ENCODE assay signal across 8 cellular contexts in the genomic region with DNA sequence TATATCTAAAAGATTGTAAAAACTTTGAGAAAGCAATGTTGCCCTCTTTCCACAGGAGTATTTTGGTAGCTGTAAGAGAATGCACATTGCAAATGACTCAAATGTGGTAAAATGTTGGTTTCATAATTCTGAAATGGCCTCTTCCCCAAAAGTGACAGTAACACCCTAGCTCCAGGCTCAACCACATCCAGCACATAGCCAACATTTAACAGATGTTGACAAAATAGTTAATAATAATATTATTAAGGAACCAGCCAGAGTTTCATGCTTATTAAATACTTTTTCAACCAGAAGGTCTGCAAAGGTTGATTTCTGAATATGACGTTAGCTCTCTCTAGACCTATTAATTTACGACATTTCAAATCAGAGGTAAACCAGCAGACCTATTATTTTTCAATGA. TPM values are rescaled to one million over a fixed set of nuclear protein-coding genes. Genes with fewer than 3 reads are reported as not detected.
DNase-seq lines count a peak whose midpoint lies in the region; ATAC-seq, FAIRE-seq and TF ChIP-seq lines count a peak whose summit lies in the region.

No MANE protein-coding gene starts in this region.

- H3K27ac ChIP-seq in kidney (ENCODE audit: low read depth in 2 of 2, low read length in 2 of 2): peak overlapping the region in 1 of 2 donors; percentile 76

- peaks cover 0 to 3% of the 10 kb centered on the region in 2 donors for H3K4me1 ChIP-seq in kidney (ENCODE audit: control insufficient read depth in 1 of 2, insufficient read depth in 1 of 2, low read depth in 1 of 2, low read length in 2 of 2)

- H3K9ac ChIP-seq in kidney (ENCODE audit: low read length in 2 of 2): no peak overlapping the region

- no peaks in the 10 kb centered on the region for H3K9me3 ChIP-seq in kidney (ENCODE audit: control insufficient read depth in 1 of 2, low read length in 2 of 2)

- H3K4me3 ChIP-seq in WI38 (ENCODE audit: low read depth, low read length) (peak overlapping the region; percentile 72), kidney (ENCODE audit: low read length in 2 of 2) (peak overlapping the region; percentile 28 to 55)

- ATAC-seq in activated CD4-positive, CD25-positive, alpha-beta regulatory T cell treated with anti-CD3 and anti-CD28 coated beads, Interleukin-2, amount 50 U/mL, for 24 hours: peak; percentile 51 to 62
- ATAC-seq in HG03064 (IDR thresholded peaks at IDR 0.05; ENCODE audit: low read depth, unreplicated experiment): peak; percentile 54

- peak; percentile 27 for FAIRE-seq in kidney (lab: Jason Lieb, UNC)

- intact Hi-C loops in kidney (cut with DNase I): no loop called here

- TF ChIP-seq CTCF in WI38 (IDR thresholded peaks at IDR 0.05; ENCODE audit: low read depth, low read length): no peak
- TF ChIP-seq CTCF in kidney (IDR thresholded peaks at IDR 0.05; ENCODE audit: borderline replicate concordance, extremely low read depth, insufficient read depth): no peak

- no peak for DNase-seq in activated CD4-positive, CD25-positive, alpha-beta regulatory T cell treated with anti-CD3 and anti-CD28 coated beads, Interleukin-2, amount 50 U/mL, for 72 hours
- DNase-seq in kidney (no peak), NCI-H446 treated with DMSO at 0.1 percent for 48 hours (lab: John Stamatoyannopoulos, UW) (no peak), inferior parietal cortex (ENCODE audit: extremely low spot score) (no peak)
- no peak for DNase-seq in stimulated activated CD8-positive, alpha-beta memory T cell treated with anti-CD3 and anti-CD28 coated beads, Interleukin-4, amount 100 ng/mL, for 48 hours

- H3K36me3 ChIP-seq in kidney (ENCODE audit: control insufficient read depth in 1 of 2, insufficient read depth in 2 of 2, low read length in 2 of 2): no peaks in the 10 kb centered on the region

RNA-seq across cellular contexts. Expression of a gene that starts 1.3 kb away (rescaled TPM):
- 250 TPM for total RNA-seq in kidney
- polyA plus RNA-seq in kidney (ENCODE audit: insufficient read depth, low read depth, low replicate concordance): 65.2 TPM
